ENCODE assay signal across 1 cellular context in genomic region chr7:46755120-46756034, GRCh38.
TF ChIP-seq lines count a peak whose summit lies in the region.

No MANE protein-coding gene starts in this region.

TF ChIP-seq in H1, 55 proteins besides CTCF, POLR2A, EP300 and RAD21 (continued from another document):
- TF ChIP-seq MAX (IDR thresholded peaks at IDR 0.05): peak; percentile 73
- TF ChIP-seq E2F6 (IDR thresholded peaks at IDR 0.05): peak; percentile 58; the same call in 1 of the 2 replicates
